29 cellular contexts compared by ENCODE assay signal in genomic region chr12:6315704-6316597, GRCh38. TPM values are rescaled to one million over a fixed set of nuclear protein-coding genes. Genes with fewer than 3 reads are reported as not detected.
"Had no signal": no experiment of that assay in that cellular context is flagged by ENCODE, and none has a peak within 500 bp of the region (broad histone marks: within the 10 kb centered on the region; RNA-seq: fewer than 3 reads in every experiment).

No MANE protein-coding gene starts in this region.

- H3K9me3 Mint-ChIP-seq: activated CD4-positive, alpha-beta memory T cell treated with anti-CD3 and anti-CD28 coated beads for 36 hours; activated CD4-positive, alpha-beta T cell treated with anti-CD3 and anti-CD28 coated beads, Interleukin-2, amount 10 ng/mL, durations not matched to agents 7 days and 5 days; activated naive CD4-positive, alpha-beta T cell treated with anti-CD3 and anti-CD28 coated beads, Interleukin-2, amount 10 ng/mL, durations not matched to agents 7 days and 5 days; activated T-helper 2 cell treated with anti-CD3 and anti-CD28 coated beads, Interferon-gamma antibody, Interleukin-2, Interleukin-4, amounts not matched to agents 10 μg/mL and 5 μg/mL and 100 μg/mL, durations not matched to agents 14 hours and 24 hours and 36 hours had no signal

- H3K27ac ChIP-seq: body of pancreas, SK-N-MC, VCaP had no signal

- DNase-seq: activated CD4-positive, alpha-beta memory T cell treated with anti-CD3 and anti-CD28 coated beads for 36 hours; activated CD4-positive, alpha-beta T cell treated with anti-CD3 and anti-CD28 coated beads, Interleukin-2, amount 10 ng/mL, durations not matched to agents 7 days and 5 days; activated CD4-positive, CD25-positive, alpha-beta regulatory T cell; activated CD8-positive, alpha-beta memory T cell treated with anti-CD3 and anti-CD28 coated beads for 24 hours; activated gamma-delta T cell treated with Interleukin-2 at 50 U/mL for 16 hours; activated naive CD4-positive, alpha-beta T cell treated with anti-CD3 and anti-CD28 coated beads, Interleukin-2, amount 10 ng/mL, durations not matched to agents 7 days and 5 days; activated T-cell treated with anti-CD3 and anti-CD28 coated beads, Interleukin-2, amount 50 U/mL, for 48 hours; body of pancreas; central memory CD4-positive, alpha-beta T cell; Karpas-422; NCI-H1105 treated with DMSO at 0.1 percent for 48 hours; NCI-H1436 treated with DMSO at 0.1 percent for 48 hours; NCI-H187 treated with DMSO at 0.1 percent for 48 hours; NCI-H2171 treated with DMSO at 0.1 percent for 48 hours; NCI-H345; NCI-H510A; NCI-H526 treated with DMSO at 0.1 percent for 48 hours; NCI-H82; OCI-M1; RPMI8226; T-helper 1 cell had no signal

- ATAC-seq: body of pancreas, K562, Panc1, Right ventricle myocardium inferior had no signal

- FAIRE-seq: bronchial epithelial cell, K562 had no signal

- H3K4me3 Mint-ChIP-seq: activated CD4-positive, alpha-beta memory T cell treated with anti-CD3 and anti-CD28 coated beads for 36 hours; activated CD4-positive, alpha-beta T cell treated with anti-CD3 and anti-CD28 coated beads, Interleukin-2, amount 10 ng/mL, durations not matched to agents 7 days and 5 days; activated naive CD4-positive, alpha-beta T cell treated with anti-CD3 and anti-CD28 coated beads, Interleukin-2, amount 10 ng/mL, durations not matched to agents 7 days and 5 days had no signal

- H3K27me3 ChIP-seq: body of pancreas had no signal

- H3K4me3 ChIP-seq: body of pancreas, K562, SK-N-MC had no signal

- H3K27ac Mint-ChIP-seq: activated CD4-positive, alpha-beta memory T cell treated with anti-CD3 and anti-CD28 coated beads for 36 hours; activated CD4-positive, alpha-beta T cell treated with anti-CD3 and anti-CD28 coated beads, Interleukin-2, amount 10 ng/mL, durations not matched to agents 7 days and 5 days; activated naive CD4-positive, alpha-beta T cell treated with anti-CD3 and anti-CD28 coated beads, Interleukin-2, amount 10 ng/mL, durations not matched to agents 7 days and 5 days; activated T-helper 2 cell treated with anti-CD3 and anti-CD28 coated beads, Interferon-gamma antibody, Interleukin-2, Interleukin-4, amounts not matched to agents 10 μg/mL and 5 μg/mL and 100 μg/mL, durations not matched to agents 14 hours and 24 hours and 36 hours had no signal

- H3K36me3 Mint-ChIP-seq: activated CD4-positive, alpha-beta memory T cell treated with anti-CD3 and anti-CD28 coated beads for 36 hours; activated naive CD4-positive, alpha-beta T cell treated with anti-CD3 and anti-CD28 coated beads, Interleukin-2, amount 10 ng/mL, durations not matched to agents 7 days and 5 days had no signal

- H3K9me3 ChIP-seq: body of pancreas had no signal

RNA-seq across cellular contexts. Expression of gene PLEKHG6, which starts 5.5 kb away (rescaled TPM):
- total RNA-seq: activated CD4-positive, alpha-beta memory T cell treated with anti-CD3 and anti-CD28 coated beads for 36 hours; activated CD4-positive, alpha-beta T cell treated with anti-CD3 and anti-CD28 coated beads, Interleukin-2, amount 10 ng/mL, durations not matched to agents 7 days and 5 days; activated T-helper 2 cell treated with anti-CD3 and anti-CD28 coated beads, Interferon-gamma antibody, Interleukin-2, Interleukin-4, amounts not matched to agents 10 μg/mL and 5 μg/mL and 100 μg/mL, durations not matched to agents 14 hours and 24 hours and 36 hours; T-helper 2 cell treated with Interferon-gamma antibody and Interleukin-4, amounts not matched to agents 100 ng/mL and 5 ng/mL, for 36 hours had no signal

RNA-seq across cellular contexts. Expression of gene SCNN1A, which starts 59.4 kb away (rescaled TPM):
- total RNA-seq: activated T-helper 2 cell treated with anti-CD3 and anti-CD28 coated beads, Interferon-gamma antibody, Interleukin-2, Interleukin-4, amounts not matched to agents 10 μg/mL and 5 μg/mL and 100 μg/mL, durations not matched to agents 14 hours and 24 hours and 36 hours had no signal
